ENCODE assay signal across 18 cellular contexts in genomic region chr6:113423956-113424355, GRCh38.
DNase-seq lines count a peak whose midpoint lies in the region; ATAC-seq and TF ChIP-seq lines count a peak whose summit lies in the region.
"Had no signal": no experiment of that assay in that cellular context is flagged by ENCODE, and none has a peak within 500 bp of the region (broad histone marks: within the 10 kb centered on the region; RNA-seq: fewer than 3 reads in every experiment).

No MANE protein-coding gene starts in this region.

- TF ChIP-seq POLR2A in gastrocnemius medialis (IDR thresholded peaks at IDR 0.05), result no peak

- in situ Hi-C loops in gastrocnemius medialis (cut with MboI; ENCODE audit: low sequenced_read_pairs in 4 of 4), result no loop called here

- H2AFZ ChIP-seq in SK-N-SH (ENCODE audit: low read depth) (no peak overlapping the region), neural progenitor cell (replicated peaks) (peak overlapping the region; percentile 19)
- H2AFZ ChIP-seq: GM23248 had no signal

- TF ChIP-seq RAD21 in SK-N-SH (IDR thresholded peaks at IDR 0.05; ENCODE audit: low read length), result no peak

- H3K9me2 ChIP-seq in SK-N-SH, result no peaks in the 10 kb centered on the region

- H4K20me1 ChIP-seq in SK-N-SH (ENCODE audit: insufficient read depth) (no peaks in the 10 kb centered on the region), neural progenitor cell (ENCODE audit: low read depth) (no peaks in the 10 kb centered on the region)
- H4K20me1 ChIP-seq: BLaER1 had no signal

- H3K27me3 ChIP-seq in SK-N-SH (ENCODE audit: insufficient read depth) (no peaks in the 10 kb centered on the region), neural progenitor cell (no peaks in the 10 kb centered on the region), stomach smooth muscle (ENCODE audit: control insufficient read depth in 1 of 2, insufficient read depth in 2 of 2, low read length in 2 of 2) (no peaks in the 10 kb centered on the region), gastrocnemius medialis (no peaks in the 10 kb centered on the region)
- H3K27me3 ChIP-seq: BLaER1 had no signal

- ATAC-seq in SK-N-SH treated with all-trans-retinoic acid at 6 μM for 48 hours (peak; percentile 55; the same call in 2 of the 3 replicates), gastrocnemius medialis (no peak)
- ATAC-seq: CD8-positive, alpha-beta T cell; HCT116 had no signal

- DNase-seq in SK-N-SH (no peak), neural progenitor cell (ENCODE audit: low spot score) (no peak), gastrocnemius medialis (no peak)
- DNase-seq in activated CD4-positive, alpha-beta T cell treated with anti-CD3 and anti-CD28 coated beads, Interleukin-2, amount 10 ng/mL, durations not matched to agents 24 days and 14 days, result no peak
- DNase-seq: Caco-2; CD4-positive, CD25-positive, alpha-beta regulatory T cell; CD8-positive, alpha-beta T cell; DMS153; DND-41; GM23248; H9 had no signal

- CTCF ChIA-PET in SK-N-SH (lab: Yijun Ruan, JAX), result interaction anchor here (0.6 to 1.2 kb wide), 4 partner anchors 10 to 808 kb away, joined by 3 read pairs; no protein-coding TSS in a partner anchor

- H3K4me3 ChIP-seq in SK-N-SH (ENCODE audit: low read depth in 2 of 2, low read length in 1 of 2), result no peak overlapping the region
- H3K4me3 ChIP-seq in neural progenitor cell, result no peak overlapping the region
- no peak overlapping the region for H3K4me3 ChIP-seq in stomach smooth muscle (ENCODE audit: low read length in 2 of 2)
- no peak overlapping the region for H3K4me3 ChIP-seq in gastrocnemius medialis
- H3K4me3 ChIP-seq: BLaER1, GM23248 had no signal

- intact Hi-C loops in gastrocnemius medialis (cut with DNase I; ENCODE audit: low total_unique reads), result no loop called here
- intact Hi-C loops in activated CD4-positive, alpha-beta T cell treated with anti-CD3 and anti-CD28 coated beads, Interleukin-2, amount 10 ng/mL, durations not matched to agents 24 days and 14 days (cut with micrococcal nuclease), result no loop called here

- H3F3A ChIP-seq in SK-N-SH (replicated peaks; ENCODE audit: insufficient read depth) (no peaks in the 10 kb centered on the region), neural progenitor cell (ENCODE audit: low read depth) (no peaks in the 10 kb centered on the region)

- H3K9me3 ChIP-seq in SK-N-SH (no peaks in the 10 kb centered on the region), neural progenitor cell (ENCODE audit: low read depth) (no peaks in the 10 kb centered on the region), stomach smooth muscle (ENCODE audit: control insufficient read depth in 2 of 2, low read length in 2 of 2) (no peaks in the 10 kb centered on the region), gastrocnemius medialis (no peaks in the 10 kb centered on the region)
- H3K9me3 ChIP-seq: BLaER1, Caco-2 had no signal

- H3K27ac ChIP-seq in SK-N-SH (ENCODE audit: low read depth in 2 of 2, low read length in 1 of 2) (no peak overlapping the region; a peak in 1 of 4 replicates), neural progenitor cell (no peak overlapping the region), stomach smooth muscle (ENCODE audit: low read length) (peak overlapping the region; percentile 19), gastrocnemius medialis (no peak overlapping the region)
- H3K27ac ChIP-seq: 22Rv1, BLaER1, C4-2B, GM23248 had no signal

- no peak for TF ChIP-seq EP300 in SK-N-SH (IDR thresholded peaks at IDR 0.05; ENCODE audit: borderline replicate concordance in 1 of 2, low read depth in 1 of 2, low read length in 1 of 2)

- no peak for TF ChIP-seq CTCF in SK-N-SH (IDR thresholded peaks at IDR 0.05)
- TF ChIP-seq CTCF in neural progenitor cell (IDR thresholded peaks at IDR 0.05), result no peak
- TF ChIP-seq CTCF in gastrocnemius medialis (IDR thresholded peaks at IDR 0.05 in 4 of 5, conservative IDR thresholded peaks at IDR 0.05 in 1 of 5), result no peak

- peaks cover 8% of the 10 kb centered on the region for H3K4me1 Mint-ChIP-seq in neural progenitor cell
- H3K4me1 Mint-ChIP-seq in activated CD4-positive, alpha-beta T cell treated with anti-CD3 and anti-CD28 coated beads, Interleukin-2, amount 10 ng/mL, durations not matched to agents 24 days and 14 days, result no peaks in the 10 kb centered on the region
- H3K4me1 Mint-ChIP-seq: B cell; CD4-positive, CD25-positive, alpha-beta regulatory T cell had no signal

- no peak overlapping the region for H3K27ac Mint-ChIP-seq in neural progenitor cell
- H3K27ac Mint-ChIP-seq in activated CD4-positive, alpha-beta T cell treated with anti-CD3 and anti-CD28 coated beads, Interleukin-2, amount 10 ng/mL, durations not matched to agents 24 days and 14 days, result no peak overlapping the region
- H3K27ac Mint-ChIP-seq: B cell; CD4-positive, CD25-positive, alpha-beta regulatory T cell; CD8-positive, alpha-beta T cell; H9 had no signal

- peaks cover 2% of the 10 kb centered on the region for H3K36me3 Mint-ChIP-seq in neural progenitor cell
- no peaks in the 10 kb centered on the region for H3K36me3 Mint-ChIP-seq in activated CD4-positive, alpha-beta T cell treated with anti-CD3 and anti-CD28 coated beads, Interleukin-2, amount 10 ng/mL, durations not matched to agents 24 days and 14 days (ENCODE audit: low read depth)
- H3K36me3 Mint-ChIP-seq: CD4-positive, CD25-positive, alpha-beta regulatory T cell; CD8-positive, alpha-beta T cell had no signal

- no peaks in the 10 kb centered on the region for H3K9me3 Mint-ChIP-seq in neural progenitor cell
- no peaks in the 10 kb centered on the region for H3K9me3 Mint-ChIP-seq in activated CD4-positive, alpha-beta T cell treated with anti-CD3 and anti-CD28 coated beads, Interleukin-2, amount 10 ng/mL, durations not matched to agents 24 days and 14 days
- H3K9me3 Mint-ChIP-seq: CD8-positive, alpha-beta T cell; H9 had no signal

- H3K4me2 ChIP-seq in SK-N-SH (no peak overlapping the region), neural progenitor cell (no peak overlapping the region)
- H3K4me2 ChIP-seq: BLaER1 had no signal

- H3K36me3 ChIP-seq in SK-N-SH (replicated peaks in 1 of 2; ENCODE audit: control insufficient read depth in 1 of 2, insufficient read depth in 2 of 2, low read length in 1 of 2) (no peaks in the 10 kb centered on the region), neural progenitor cell (no peaks in the 10 kb centered on the region), stomach smooth muscle (ENCODE audit: control insufficient read depth in 2 of 2, insufficient read depth in 2 of 2, low read length in 2 of 2) (no peaks in the 10 kb centered on the region), gastrocnemius medialis (no peaks in the 10 kb centered on the region)
- H3K36me3 ChIP-seq: BLaER1 had no signal

- no peaks in the 10 kb centered on the region for H3K4me1 ChIP-seq in SK-N-SH (ENCODE audit: control insufficient read depth in 1 of 2, insufficient read depth in 2 of 2, low read depth in 1 of 2, low read length in 1 of 2)
- peaks cover 10% of the 10 kb centered on the region for H3K4me1 ChIP-seq in neural progenitor cell
- H3K4me1 ChIP-seq in stomach smooth muscle (ENCODE audit: control insufficient read depth, insufficient read depth, low read length), result peaks cover 3% of the 10 kb centered on the region
- H3K4me1 ChIP-seq in gastrocnemius medialis, result no peaks in the 10 kb centered on the region
- H3K4me1 ChIP-seq: BLaER1 had no signal

- H3K4me3 Mint-ChIP-seq in neural progenitor cell, result no peak overlapping the region
- H3K4me3 Mint-ChIP-seq in activated CD4-positive, alpha-beta T cell treated with anti-CD3 and anti-CD28 coated beads, Interleukin-2, amount 10 ng/mL, durations not matched to agents 24 days and 14 days, result no peak overlapping the region
- H3K4me3 Mint-ChIP-seq: B cell; CD4-positive, CD25-positive, alpha-beta regulatory T cell; CD8-positive, alpha-beta T cell; H9 had no signal

- H3K79me2 ChIP-seq in SK-N-SH (ENCODE audit: insufficient read depth) (no peaks in the 10 kb centered on the region), neural progenitor cell (ENCODE audit: low read depth) (no peaks in the 10 kb centered on the region)

- POLR2A ChIA-PET in SK-N-SH (lab: Yijun Ruan, JAX), result no interaction called here

- H3K27me3 Mint-ChIP-seq in neural progenitor cell (ENCODE audit: insufficient read depth, low read depth), result no peaks in the 10 kb centered on the region
- H3K27me3 Mint-ChIP-seq in activated CD4-positive, alpha-beta T cell treated with anti-CD3 and anti-CD28 coated beads, Interleukin-2, amount 10 ng/mL, durations not matched to agents 24 days and 14 days, result no peaks in the 10 kb centered on the region
- H3K27me3 Mint-ChIP-seq: B cell; CD4-positive, CD25-positive, alpha-beta regulatory T cell had no signal

- no peak overlapping the region for H3K9ac ChIP-seq in SK-N-SH
- H3K9ac ChIP-seq in neural progenitor cell, result no peak overlapping the region
- H3K9ac ChIP-seq in stomach smooth muscle (ENCODE audit: low read length in 2 of 2), result no peak overlapping the region
- H3K9ac ChIP-seq: BLaER1, GM23248 had no signal

- WGBS in SK-N-SH (ENCODE audit: low lambda C conversion rate), result 100% methylated on average over 1 of the region's 1 CpG

TF ChIP-seq in SK-N-SH treated with all-trans-retinoic acid at 6 μM for 48 hours, 23 proteins besides CTCF, POLR2A, EP300 and RAD21 (continues in another document):
- TF ChIP-seq ARNTL (CRISPR knock-in tag; IDR thresholded peaks at IDR 0.05; ENCODE audit: borderline replicate concordance, low read depth) (no peak), ZFP3 (CRISPR knock-in tag; IDR thresholded peaks at IDR 0.05) (no peak)

TF ChIP-seq in SK-N-SH, 30 proteins besides CTCF, POLR2A, EP300 and RAD21:
- TF ChIP-seq JUND (IDR thresholded peaks at IDR 0.05) (no peak), USF2 (IDR thresholded peaks at IDR 0.05; ENCODE audit: borderline replicate concordance, low read depth, low read length) (no peak), ELF1 (IDR thresholded peaks at IDR 0.05) (no peak)
